9 cellular contexts compared by ENCODE assay signal in genomic region chr16:19119564-19119963, GRCh38. TPM values are rescaled to one million over a fixed set of nuclear protein-coding genes. Genes with fewer than 3 reads are reported as not detected.
DNase-seq lines count a peak whose midpoint lies in the region; ATAC-seq and TF ChIP-seq lines count a peak whose summit lies in the region.
"Had no signal": no experiment of that assay in that cellular context is flagged by ENCODE, and none has a peak within 500 bp of the region (broad histone marks: within the 10 kb centered on the region; RNA-seq: fewer than 3 reads in every experiment).

No MANE protein-coding gene starts in this region.

- H3K27ac ChIP-seq in liver (ENCODE audit: low read depth in 1 of 2, low read length in 2 of 2) (peak overlapping the region; percentile 49 to 57), uterus (peak overlapping the region; percentile 91 to 94)

- H3K27me3 Mint-ChIP-seq in activated naive CD8-positive, alpha-beta T cell = peaks cover 7% of the 10 kb centered on the region
- H3K27me3 Mint-ChIP-seq in activated naive CD8-positive, alpha-beta T cell treated with anti-CD3 and anti-CD28 coated beads for 36 hours = peaks cover 21% of the 10 kb centered on the region

- DNase-seq in activated naive CD8-positive, alpha-beta T cell treated with anti-CD3 and anti-CD28 coated beads for 36 hours = no peak
- peak; percentile 77 for DNase-seq in astrocyte of the spinal cord (ENCODE audit: low read depth, low spot score)
- DNase-seq in uterus = peak in 1 of 2 donors; percentile 34
- no peak for DNase-seq in inferior parietal cortex (ENCODE audit: extremely low spot score)
- DNase-seq: DMS 273 treated with DMSO at 0.1 percent for 48 hours had no signal

- WGBS in liver = 70% methylated on average over 5 of the region's 5 CpGs

- intact Hi-C loops in uterus (cut with DNase I; ENCODE audit: low total_unique reads) = no loop called here

- peak overlapping the region; percentile 39 for H3K4me3 ChIP-seq in astrocyte of the spinal cord (ENCODE audit: low read depth, low read length)
- H3K4me3 ChIP-seq in liver (ENCODE audit: low read depth in 1 of 3, low read length in 3 of 3) = no peak overlapping the region
- H3K4me3 ChIP-seq in uterus = peak overlapping the region; percentile 32 to 36

- peaks cover 22% of the 10 kb centered on the region for H3K4me1 Mint-ChIP-seq in activated naive CD8-positive, alpha-beta T cell (ENCODE audit: low read depth)
- H3K4me1 Mint-ChIP-seq in activated naive CD8-positive, alpha-beta T cell treated with anti-CD3 and anti-CD28 coated beads for 36 hours = peaks cover 11% of the 10 kb centered on the region

- no peak overlapping the region for H3K27ac Mint-ChIP-seq in activated naive CD8-positive, alpha-beta T cell
- no peak overlapping the region for H3K27ac Mint-ChIP-seq in activated naive CD8-positive, alpha-beta T cell treated with anti-CD3 and anti-CD28 coated beads for 36 hours

- no peaks in the 10 kb centered on the region for H3K9me3 Mint-ChIP-seq in activated naive CD8-positive, alpha-beta T cell (ENCODE audit: low read depth)
- H3K9me3 Mint-ChIP-seq in activated naive CD8-positive, alpha-beta T cell treated with anti-CD3 and anti-CD28 coated beads for 36 hours = no peaks in the 10 kb centered on the region

- H3K4me3 Mint-ChIP-seq in activated naive CD8-positive, alpha-beta T cell = peak overlapping the region; percentile 20
- H3K4me3 Mint-ChIP-seq in activated naive CD8-positive, alpha-beta T cell treated with anti-CD3 and anti-CD28 coated beads for 36 hours = no peak overlapping the region

- H3K27me3 ChIP-seq in liver (ENCODE audit: control insufficient read depth in 4 of 4, insufficient read depth in 4 of 4, low read length in 3 of 4) (no peaks in the 10 kb centered on the region), uterus (no peaks in the 10 kb centered on the region)

- H3K36me3 Mint-ChIP-seq in activated naive CD8-positive, alpha-beta T cell = no peaks in the 10 kb centered on the region
- no peaks in the 10 kb centered on the region for H3K36me3 Mint-ChIP-seq in activated naive CD8-positive, alpha-beta T cell treated with anti-CD3 and anti-CD28 coated beads for 36 hours

- TF ChIP-seq POLR2A in uterus (IDR thresholded peaks at IDR 0.05) = no peak

- H3K36me3 ChIP-seq in liver (ENCODE audit: control insufficient read depth in 4 of 4, insufficient read depth in 3 of 4, low read depth in 1 of 4, low read length in 3 of 4) (peaks cover 0 to 5% (median 1%) of the 10 kb centered on the region in 4 donors), uterus (no peaks in the 10 kb centered on the region)

- peaks cover 14 to 51% (median 32%) of the 10 kb centered on the region in 4 donors for H3K4me1 ChIP-seq in liver (ENCODE audit: control insufficient read depth in 4 of 4, insufficient read depth in 4 of 4, low read length in 3 of 4)
- H3K4me1 ChIP-seq in uterus = peaks cover 13 to 16% of the 10 kb centered on the region in 2 donors

- H3K9me3 ChIP-seq in liver (ENCODE audit: control insufficient read depth in 4 of 4, low read length in 3 of 4) = no peaks in the 10 kb centered on the region
- no peaks in the 10 kb centered on the region for H3K9me3 ChIP-seq in uterus

- H3K9ac ChIP-seq in liver (ENCODE audit: low read depth in 1 of 2, low read length in 2 of 2) = no peak overlapping the region

- ATAC-seq in GM19328 (IDR thresholded peaks at IDR 0.05; ENCODE audit: unreplicated experiment) = no peak
- ATAC-seq in GM18907 (IDR thresholded peaks at IDR 0.05; ENCODE audit: unreplicated experiment) = no peak

- in situ Hi-C loops in astrocyte of the spinal cord (cut with HindIII; ENCODE audit: low sequenced_read_pairs) = no loop called here

- TF ChIP-seq RAD21 in liver (IDR thresholded peaks at IDR 0.05) = no peak

- TF ChIP-seq CTCF in astrocyte of the spinal cord (IDR thresholded peaks at IDR 0.05; ENCODE audit: low read depth, low read length) = no peak
- no peak for TF ChIP-seq CTCF in liver (IDR thresholded peaks at IDR 0.05; ENCODE audit: low read depth, low read length, missing input control)
- no peak for TF ChIP-seq CTCF in uterus (IDR thresholded peaks at IDR 0.05)

TF ChIP-seq in liver, 16 proteins besides CTCF, POLR2A, EP300 and RAD21:
- no peak for TF ChIP-seq REST (IDR thresholded peaks at IDR 0.05)
- no peak for TF ChIP-seq FOXA1 (IDR thresholded peaks at IDR 0.05)
- no peak for TF ChIP-seq HNF4A (conservative IDR thresholded peaks at IDR 0.05)
- TF ChIP-seq YY1 (IDR thresholded peaks at IDR 0.05) = no peak
- TF ChIP-seq EGR1 (IDR thresholded peaks at IDR 0.05; ENCODE audit: low read depth in 2 of 2) = no peak

RNA-seq across cellular contexts. Expression of gene ITPRIPL2, which starts 5.8 kb away (rescaled TPM):
- total RNA-seq in activated naive CD8-positive, alpha-beta T cell treated with anti-CD3 and anti-CD28 coated beads for 36 hours = under 1 TPM; 0.35 to 0.38 TPM
- total RNA-seq in liver (10 to 100 TPM in 1 of 2 donors, 1 to 10 TPM in 1; 5.6 to 14.3 TPM), uterus (10 to 100 TPM; 17.9 to 74.1 (median 43.7) TPM)
- 1 to 10 TPM; 2.2 to 5.4 TPM for polyA plus RNA-seq in liver

RNA-seq across cellular contexts. Expression of gene SYT17, which starts 48.5 kb away (rescaled TPM):
- total RNA-seq in activated naive CD8-positive, alpha-beta T cell treated with anti-CD3 and anti-CD28 coated beads for 36 hours = under 1 TPM in 1 of 2 experiments, not detected in 1; 0.14 TPM
- total RNA-seq in liver (1 to 10 TPM; 2.5 to 4.9 TPM), uterus (1 to 10 TPM in 3 of 4 donors, under 1 TPM in 1; 0.29 to 4.4 (median 2.2) TPM)
- 1 to 10 TPM; 6.1 to 7.7 TPM for polyA plus RNA-seq in liver

RNA-seq across cellular contexts. Expression of gene COQ7, which starts 52.1 kb away (rescaled TPM):
- total RNA-seq in activated naive CD8-positive, alpha-beta T cell treated with anti-CD3 and anti-CD28 coated beads for 36 hours = 10 to 100 TPM; 19.8 to 22.5 TPM
- total RNA-seq in liver = 10 to 100 TPM in 1 of 2 donors, 1 to 10 TPM in 1; 8.1 to 10.8 TPM
- polyA plus RNA-seq in liver = 1 to 10 TPM; 5.3 to 6.4 TPM
- 10 to 100 TPM in 3 of 4 donors, 1 to 10 TPM in 1; 9.7 to 40.2 (median 27.3) TPM for total RNA-seq in uterus

Comparison
In these comparisons a context has a peak if more than half of its experiments do, and no peak if none do; other contexts are left out.
1. H3K4me3 ChIP-seq: peak in astrocyte of the spinal cord (single experiment) and uterus (2 of 2); none in liver (0 of 3).
2. RNA of gene ITPRIPL2, which starts 5.8 kb away (total RNA-seq): 17.9 to 74.1 TPM in uterus and 5.6 to 14.3 TPM in liver; 0.35 to 0.38 TPM in activated naive CD8-positive, alpha-beta T cell treated with anti-CD3 and anti-CD28 coated beads for 36 hours; every median in the first group is over 4 times any median in the second.